In the genomic region with DNA sequence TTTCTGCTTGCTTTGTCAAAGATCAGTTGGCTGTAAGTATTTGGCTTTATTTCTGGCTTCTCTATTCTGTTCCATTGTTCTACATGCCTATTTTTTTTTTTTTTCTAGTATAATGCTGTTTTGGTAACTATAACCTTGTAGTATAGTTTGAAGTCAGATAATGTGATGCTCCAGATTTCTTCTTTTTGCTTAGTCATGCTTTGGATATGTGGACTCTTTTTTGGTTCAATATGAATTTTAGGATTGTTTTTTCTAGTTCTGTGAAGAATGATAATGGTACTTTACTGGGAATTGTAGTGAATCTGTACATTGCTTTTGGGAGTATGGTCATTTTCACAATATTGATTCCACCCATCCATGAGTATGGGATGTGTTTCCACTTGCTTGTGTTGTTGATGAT, we compare ENCODE assay signal across 38 cellular contexts. TPM values are rescaled to one million over a fixed set of nuclear protein-coding genes. Genes with fewer than 3 reads are reported as not detected.
"Had no signal": no experiment of that assay in that cellular context is flagged by ENCODE, and none has a peak within 500 bp of the region (broad histone marks: within the 10 kb centered on the region; RNA-seq: fewer than 3 reads in every experiment).

No MANE protein-coding gene starts in this region.

- ATAC-seq: activated CD8-positive, alpha-beta T cell treated with anti-CD3 and anti-CD28 coated beads for 36 hours; activated naive CD8-positive, alpha-beta T cell treated with anti-CD3 and anti-CD28 coated beads, Interleukin-2, amount 50 U/mL, for 24 hours; activated T-cell treated with anti-CD3 and anti-CD28 coated beads, Interleukin-2, amount 50 U/mL, for 4 hours had no signal

- DNase-seq: activated B cell treated with CpG ODN at 0.5 μM for 24 hours; activated CD4-positive, alpha-beta memory T cell treated with anti-CD3 and anti-CD28 coated beads for 36 hours; activated CD4-positive, alpha-beta T cell treated with anti-CD3 and anti-CD28 coated beads for 4 hours; activated CD4-positive, alpha-beta T cell treated with anti-CD3 and anti-CD28 coated beads, Interleukin-2, amount 10 ng/mL, durations not matched to agents 24 days and 14 days; activated CD4-positive, alpha-beta T cell treated with anti-CD3 and anti-CD28 coated beads, Interleukin-2, amount 50 U/mL, for 1 hour; activated CD4-positive, alpha-beta T cell treated with anti-CD3 and anti-CD28 coated beads, Interleukin-2, amount 50 U/mL, for 4 hours; activated CD4-positive, CD25-positive, alpha-beta regulatory T cell treated with anti-CD3 and anti-CD28 coated beads, Interleukin-2, amount 50 U/mL, for 72 hours; activated CD8-positive, alpha-beta memory T cell treated with anti-CD3 and anti-CD28 coated beads, Interleukin-2, amount 50 U/mL, for 4 hours; activated CD8-positive, alpha-beta T cell treated with anti-CD3 and anti-CD28 coated beads for 36 hours; activated effector memory CD4-positive, alpha-beta T cell treated with Interleukin-2 at 50 U/mL for 16 hours; activated gamma-delta T cell; activated naive CD4-positive, alpha-beta T cell treated with anti-CD3 and anti-CD28 coated beads, Interleukin-2, amount 10 ng/mL, durations not matched to agents 7 days and 5 days; activated naive CD4-positive, alpha-beta T cell treated with Interleukin-2 at 50 U/mL for 16 hours; activated naive CD8-positive, alpha-beta T cell treated with anti-CD3 and anti-CD28 coated beads, Interleukin-2, amount 10 ng/mL, durations not matched to agents 7 days and 5 days; activated naive CD8-positive, alpha-beta T cell treated with anti-CD3 and anti-CD28 coated beads, Interleukin-2, amount 50 U/mL, for 24 hours; activated T-cell treated with anti-CD3 and anti-CD28 coated beads for 4 hours; activated T-cell treated with anti-CD3 and anti-CD28 coated beads, Interleukin-2, amount 50 U/mL, for 1 hour; activated T-cell treated with anti-CD3 and anti-CD28 coated beads, Interleukin-2, amount 50 U/mL, for 4 hours; amygdala; anterior cingulate cortex; caudate nucleus; cerebellar nuclear complex; T-helper 1 cell; T-helper 2 cell; T-helper 9 cell had no signal

- FAIRE-seq: bronchial epithelial cell, TTC549 had no signal

- H3K4me3 ChIP-seq: ascending aorta, cardiac muscle cell had no signal

- H3K4me3 Mint-ChIP-seq: activated B cell treated with CpG ODN at 0.5 μM for 24 hours; activated CD4-positive, alpha-beta memory T cell treated with anti-CD3 and anti-CD28 coated beads for 36 hours; activated CD4-positive, alpha-beta T cell treated with anti-CD3 and anti-CD28 coated beads, Interleukin-2, amount 10 ng/mL, durations not matched to agents 24 days and 14 days; activated CD8-positive, alpha-beta T cell treated with anti-CD3 and anti-CD28 coated beads for 36 hours; activated naive CD4-positive, alpha-beta T cell treated with anti-CD3 and anti-CD28 coated beads, Interleukin-2, amount 10 ng/mL, durations not matched to agents 7 days and 5 days; activated naive CD4-positive, alpha-beta T cell treated with anti-CD3 and anti-CD28 coated beads, Interleukin-2, amount 50 U/mL, for 24 hours; activated naive CD8-positive, alpha-beta T cell; activated naive CD8-positive, alpha-beta T cell treated with anti-CD3 and anti-CD28 coated beads, Interleukin-2, amount 10 ng/mL, durations not matched to agents 7 days and 5 days; activated naive CD8-positive, alpha-beta T cell treated with anti-CD3 and anti-CD28 coated beads, Interleukin-2, amount 50 U/mL, for 24 hours; activated T-cell treated with anti-CD3 and anti-CD28 coated beads, Interleukin-2, amount 50 U/mL, for 4 hours; brain; central memory CD8-positive, alpha-beta T cell; T-helper 1 cell treated with Interleukin-12 subunit alpha and Interleukin-12 subunit beta and Interleukin-4 antibody, amounts not matched to agents 30 μg/mL and 1 μg/mL, for 36 hours; T-helper 2 cell treated with Interferon-gamma antibody and Interleukin-4, amounts not matched to agents 5 μg/mL and 100 μg/mL, for 36 hours had no signal

- H3K27ac Mint-ChIP-seq: activated B cell treated with CpG ODN at 0.5 μM for 24 hours; activated CD4-positive, alpha-beta memory T cell treated with anti-CD3 and anti-CD28 coated beads for 36 hours; activated CD4-positive, alpha-beta T cell treated with anti-CD3 and anti-CD28 coated beads, Interleukin-2, amount 10 ng/mL, durations not matched to agents 24 days and 14 days; activated CD8-positive, alpha-beta T cell treated with anti-CD3 and anti-CD28 coated beads for 36 hours; activated naive CD4-positive, alpha-beta T cell treated with anti-CD3 and anti-CD28 coated beads, Interleukin-2, amount 10 ng/mL, durations not matched to agents 7 days and 5 days; activated naive CD4-positive, alpha-beta T cell treated with anti-CD3 and anti-CD28 coated beads, Interleukin-2, amount 50 U/mL, for 24 hours; activated naive CD8-positive, alpha-beta T cell; activated naive CD8-positive, alpha-beta T cell treated with anti-CD3 and anti-CD28 coated beads, Interleukin-2, amount 10 ng/mL, durations not matched to agents 7 days and 5 days; activated naive CD8-positive, alpha-beta T cell treated with anti-CD3 and anti-CD28 coated beads, Interleukin-2, amount 50 U/mL, for 24 hours; activated T-helper 2 cell treated with anti-CD3 and anti-CD28 coated beads, Interferon-gamma antibody, Interleukin-2, Interleukin-4, amounts not matched to agents 10 μg/mL and 5 μg/mL and 100 μg/mL, durations not matched to agents 14 hours and 24 hours and 36 hours; brain; T-helper 1 cell treated with Interleukin-12 subunit alpha and Interleukin-12 subunit beta and Interleukin-4 antibody, amounts not matched to agents 30 μg/mL and 1 μg/mL, for 36 hours; T-helper 2 cell treated with Interferon-gamma antibody and Interleukin-4, amounts not matched to agents 5 μg/mL and 100 μg/mL, for 36 hours had no signal

- H3K36me3 ChIP-seq: ascending aorta, cardiac muscle cell had no signal

- H3K27ac ChIP-seq: ascending aorta, cardiac muscle cell, VCaP had no signal

- H3K36me3 Mint-ChIP-seq: activated CD4-positive, alpha-beta memory T cell treated with anti-CD3 and anti-CD28 coated beads for 36 hours; activated naive CD4-positive, alpha-beta T cell treated with anti-CD3 and anti-CD28 coated beads, Interleukin-2, amount 10 ng/mL, durations not matched to agents 7 days and 5 days; activated naive CD8-positive, alpha-beta T cell treated with anti-CD3 and anti-CD28 coated beads, Interleukin-2, amount 10 ng/mL, durations not matched to agents 7 days and 5 days; brain had no signal

- H3K4me1 Mint-ChIP-seq: activated B cell treated with CpG ODN at 0.5 μM for 24 hours; activated CD4-positive, alpha-beta T cell treated with anti-CD3 and anti-CD28 coated beads, Interleukin-2, amount 10 ng/mL, durations not matched to agents 24 days and 14 days; activated naive CD4-positive, alpha-beta T cell treated with anti-CD3 and anti-CD28 coated beads, Interleukin-2, amount 10 ng/mL, durations not matched to agents 7 days and 5 days; activated naive CD4-positive, alpha-beta T cell treated with anti-CD3 and anti-CD28 coated beads, Interleukin-2, amount 50 U/mL, for 24 hours; activated naive CD8-positive, alpha-beta T cell treated with anti-CD3 and anti-CD28 coated beads, Interleukin-2, amount 10 ng/mL, durations not matched to agents 7 days and 5 days; activated naive CD8-positive, alpha-beta T cell treated with anti-CD3 and anti-CD28 coated beads, Interleukin-2, amount 50 U/mL, for 24 hours; brain; central memory CD8-positive, alpha-beta T cell had no signal

- H3K27me3 ChIP-seq: ascending aorta, cardiac muscle cell had no signal

- H3K27me3 Mint-ChIP-seq: activated CD4-positive, alpha-beta T cell treated with anti-CD3 and anti-CD28 coated beads, Interleukin-2, amount 10 ng/mL, durations not matched to agents 24 days and 14 days; activated naive CD4-positive, alpha-beta T cell treated with anti-CD3 and anti-CD28 coated beads, Interleukin-2, amount 10 ng/mL, durations not matched to agents 7 days and 5 days; brain had no signal

- H3K4me1 ChIP-seq: ascending aorta had no signal

RNA-seq across cellular contexts. Expression of a gene that starts 37.9 kb away (rescaled TPM):
- total RNA-seq: activated CD4-positive, alpha-beta T cell treated with anti-CD3 and anti-CD28 coated beads, Interleukin-2, amount 10 ng/mL, durations not matched to agents 24 days and 14 days; activated CD8-positive, alpha-beta memory T cell treated with anti-CD3 and anti-CD28 coated beads for 36 hours; activated T-helper 2 cell treated with anti-CD3 and anti-CD28 coated beads, Interferon-gamma antibody, Interleukin-2, Interleukin-4, amounts not matched to agents 10 μg/mL and 5 μg/mL and 100 μg/mL, durations not matched to agents 14 hours and 24 hours and 36 hours had no signal
